ENCODE assay signal across 24 cellular contexts in the genomic region with DNA sequence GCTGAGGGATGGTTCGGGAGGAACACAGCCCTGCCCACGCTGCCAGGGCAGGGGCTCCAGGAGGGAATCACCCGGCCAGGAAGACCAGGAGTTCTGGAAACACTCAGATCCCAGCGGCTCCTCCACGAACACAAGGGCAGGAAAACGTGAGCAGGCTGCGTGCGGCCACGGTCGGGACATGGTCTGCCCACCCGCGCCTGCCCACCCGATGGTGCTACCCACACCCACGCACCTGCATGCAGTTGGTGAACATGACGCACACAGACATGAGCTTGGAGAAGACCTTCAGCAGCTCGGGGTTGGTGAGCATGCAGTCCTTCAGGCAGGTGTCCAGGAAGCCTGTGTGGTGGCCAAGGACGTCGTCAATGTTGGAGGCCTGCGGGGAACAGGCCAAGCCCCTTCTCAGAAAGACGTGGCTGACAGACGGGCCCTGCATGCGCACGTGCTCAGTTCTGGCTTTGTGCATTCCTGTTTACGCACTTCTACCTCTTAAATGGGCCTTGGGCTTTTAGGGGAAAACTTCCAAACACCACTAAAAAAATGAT. TPM values are rescaled to one million over a fixed set of nuclear protein-coding genes. Genes with fewer than 3 reads are reported as not detected.
DNase-seq lines count a peak whose midpoint lies in the region; ATAC-seq, FAIRE-seq and TF ChIP-seq lines count a peak whose summit lies in the region.
"Had no signal": no experiment of that assay in that cellular context is flagged by ENCODE, and none has a peak within 500 bp of the region (broad histone marks: within the 10 kb centered on the region; RNA-seq: fewer than 3 reads in every experiment).

No MANE protein-coding gene starts in this region.

- no peak overlapping the region for H3K4me3 Mint-ChIP-seq in astrocyte (ENCODE audit: unreplicated experiment)
- H3K4me3 Mint-ChIP-seq in dendritic cell treated with granulocyte-macrophage colony-stimulating factor and Interleukin-4, amounts not matched to agents 40 ng/mL and 50 ng/mL, for 4 days = no peak overlapping the region
- no peak overlapping the region for H3K4me3 Mint-ChIP-seq in activated CD8-positive, alpha-beta memory T cell treated with anti-CD3 and anti-CD28 coated beads, Interleukin-2, amount 10 ng/mL, durations not matched to agents 7 days and 5 days
- H3K4me3 Mint-ChIP-seq: B cell; CD4-positive, alpha-beta T cell; CD8-positive, alpha-beta T cell had no signal

- H3K23ac ChIP-seq in IMR-90 (ENCODE audit: low read depth, low read length) = no peak overlapping the region
- H3K23ac ChIP-seq in neuronal stem cell (ENCODE audit: low read depth, low read length, poor library complexity) = no peak overlapping the region

- no peaks in the 10 kb centered on the region for H3K79me2 ChIP-seq in astrocyte (ENCODE audit: insufficient read depth, low read length)
- no peaks in the 10 kb centered on the region for H3K79me2 ChIP-seq in SK-N-SH (ENCODE audit: insufficient read depth)

- H3K9me3 Mint-ChIP-seq in astrocyte (ENCODE audit: unreplicated experiment) = no peaks in the 10 kb centered on the region
- H3K9me3 Mint-ChIP-seq in dendritic cell treated with granulocyte-macrophage colony-stimulating factor and Interleukin-4, amounts not matched to agents 40 ng/mL and 50 ng/mL, for 4 days = no peaks in the 10 kb centered on the region
- H3K9me3 Mint-ChIP-seq in activated CD8-positive, alpha-beta memory T cell treated with anti-CD3 and anti-CD28 coated beads, Interleukin-2, amount 10 ng/mL, durations not matched to agents 7 days and 5 days (ENCODE audit: low read depth) = no peaks in the 10 kb centered on the region
- H3K9me3 Mint-ChIP-seq: CD4-positive, alpha-beta T cell; CD8-positive, alpha-beta T cell had no signal

- H3K4me2 ChIP-seq in IMR-90 (ENCODE audit: low read depth, low read length) = no peak overlapping the region
- no peak overlapping the region for H3K4me2 ChIP-seq in astrocyte (ENCODE audit: low read length)
- no peak overlapping the region for H3K4me2 ChIP-seq in neuronal stem cell (ENCODE audit: insufficient read depth, low read length, poor library complexity, severe bottlenecking)
- H3K4me2 ChIP-seq in SK-N-SH = no peak overlapping the region
- H3K4me2 ChIP-seq: A549; BLaER1 treated with 17β-estradiol and CSF1 and Interleukin-3, amounts not matched to agents 10 nM and 100 nM had no signal

- POLR2A ChIA-PET in IMR-90 (lab: Charles Lee; ENCODE audit: unreplicated experiment) (no interaction called here), SK-N-SH (lab: Yijun Ruan, JAX) (no interaction called here)

- H3K4me1 ChIP-seq in IMR-90 (ENCODE audit: control insufficient read depth, insufficient read depth, low read length) = peaks cover 7% of the 10 kb centered on the region
- H3K4me1 ChIP-seq in astrocyte (ENCODE audit: insufficient read depth, low read length) = peaks cover 14% of the 10 kb centered on the region
- no peaks in the 10 kb centered on the region for H3K4me1 ChIP-seq in neuronal stem cell (ENCODE audit: control insufficient read depth in 2 of 2, insufficient read depth in 1 of 2, low read depth in 1 of 2, low read length in 2 of 2)
- no peaks in the 10 kb centered on the region for H3K4me1 ChIP-seq in SK-N-SH (ENCODE audit: control insufficient read depth in 1 of 2, insufficient read depth in 2 of 2, low read depth in 1 of 2, low read length in 1 of 2)

- no peak overlapping the region for H4K8ac ChIP-seq in IMR-90 (ENCODE audit: low read depth in 2 of 2, low read length in 2 of 2)
- no peak overlapping the region for H4K8ac ChIP-seq in neuronal stem cell (ENCODE audit: low read depth, low read length)

- H3K27me3 ChIP-seq in IMR-90 (ENCODE audit: control insufficient read depth, insufficient read depth, low read length) = no peaks in the 10 kb centered on the region
- no peaks in the 10 kb centered on the region for H3K27me3 ChIP-seq in astrocyte (ENCODE audit: insufficient read depth, low read length)
- no peaks in the 10 kb centered on the region for H3K27me3 ChIP-seq in neuronal stem cell (ENCODE audit: control insufficient read depth in 3 of 3, insufficient read depth in 3 of 3, low read depth in 1 of 3, low read length in 3 of 3)
- no peaks in the 10 kb centered on the region for H3K27me3 ChIP-seq in SK-N-SH (ENCODE audit: insufficient read depth)
- H3K27me3 ChIP-seq: BLaER1 treated with 17β-estradiol and CSF1 and Interleukin-3, amounts not matched to agents 10 nM and 100 nM had no signal

- in situ Hi-C loops in IMR-90 (cut with MboI; ENCODE audit: low sequenced_read_pairs) = no loop called here

- H2BK5ac ChIP-seq in IMR-90 (ENCODE audit: low read depth, low read length, poor library complexity, severe bottlenecking) (no peak overlapping the region), neuronal stem cell (ENCODE audit: low read length) (no peak overlapping the region)

- no peak overlapping the region for H2BK20ac ChIP-seq in IMR-90 (ENCODE audit: low read depth, low read length)

- no peak overlapping the region for H2AK5ac ChIP-seq in IMR-90 (ENCODE audit: low read depth, low read length)
- H2AK5ac ChIP-seq in neuronal stem cell (ENCODE audit: low read depth, low read length) = no peak overlapping the region

- no peak overlapping the region for H3K4me3 ChIP-seq in IMR-90 (ENCODE audit: insufficient read depth, low read depth, low read length)
- no peak overlapping the region for H3K4me3 ChIP-seq in astrocyte (ENCODE audit: insufficient read depth, low read depth, low read length)
- no peak overlapping the region for H3K4me3 ChIP-seq in neuronal stem cell (ENCODE audit: low read length in 2 of 2)
- no peak overlapping the region for H3K4me3 ChIP-seq in SK-N-SH (ENCODE audit: low read depth in 2 of 2, low read length in 1 of 2)
- H3K4me3 ChIP-seq: A549; BLaER1 treated with 17β-estradiol and CSF1 and Interleukin-3, amounts not matched to agents 10 nM and 100 nM had no signal

- WGBS in IMR-90 (ENCODE audit: extremely low coverage in 2 of 2, insufficient read length in 1 of 2), 2 experiments = 90% methylated on average over 15 of the region's 24 CpGs; no CpG with 5 or more reads in 1 of the 2 experiments
- WGBS in neuronal stem cell (ENCODE audit: extremely low coverage in 2 of 2, insufficient read length in 2 of 2, insufficient replicate concordance in 1 of 2), 2 donors = no CpG with 5 or more reads among the region's 24 CpGs
- 96% methylated on average over 11 of the region's 24 CpGs for WGBS in SK-N-SH (ENCODE audit: low lambda C conversion rate)

- H2BK15ac ChIP-seq in IMR-90 (ENCODE audit: low read depth, low read length) (no peak overlapping the region), neuronal stem cell (ENCODE audit: low read length) (no peak overlapping the region)

- no peak overlapping the region for H2BK120ac ChIP-seq in IMR-90 (ENCODE audit: low read depth, low read length)
- no peak overlapping the region for H2BK120ac ChIP-seq in neuronal stem cell (ENCODE audit: low read depth, low read length)

- no peak for ATAC-seq in IMR-90 (ENCODE audit: low read depth)
- no peak for ATAC-seq in activated CD8-positive, alpha-beta memory T cell treated with anti-CD3 and anti-CD28 coated beads, Interleukin-2, amount 10 ng/mL, durations not matched to agents 7 days and 5 days
- no peak for ATAC-seq in HG02623 (IDR thresholded peaks at IDR 0.05; ENCODE audit: unreplicated experiment)
- ATAC-seq: A549; CD8-positive, alpha-beta T cell had no signal

- H3K9me3 ChIP-seq in IMR-90 (ENCODE audit: control insufficient read depth, insufficient read depth, low read length) (no peaks in the 10 kb centered on the region), astrocyte (ENCODE audit: insufficient read depth, low read depth, low read length) (no peaks in the 10 kb centered on the region), neuronal stem cell (replicated peaks in 1 of 2; ENCODE audit: control insufficient read depth in 2 of 2, insufficient read depth in 1 of 2, low read depth in 1 of 2, low read length in 2 of 2) (no peaks in the 10 kb centered on the region), SK-N-SH (no peaks in the 10 kb centered on the region)
- H3K9me3 ChIP-seq: A549; BLaER1 treated with 17β-estradiol and CSF1 and Interleukin-3, amounts not matched to agents 10 nM and 100 nM; Caco-2 had no signal

- no peak overlapping the region for H3K4ac ChIP-seq in IMR-90 (ENCODE audit: low read depth, low read length)
- H3K4ac ChIP-seq in neuronal stem cell (ENCODE audit: low read length) = no peak overlapping the region

- TF ChIP-seq EP300 in SK-N-SH (IDR thresholded peaks at IDR 0.05; ENCODE audit: borderline replicate concordance in 1 of 2, low read depth in 1 of 2, low read length in 1 of 2) = no peak

- no peak for TF ChIP-seq RAD21 in IMR-90 (IDR thresholded peaks at IDR 0.05; ENCODE audit: low read length)
- TF ChIP-seq RAD21 in SK-N-SH (IDR thresholded peaks at IDR 0.05; ENCODE audit: low read length) = no peak

- CTCF ChIA-PET in IMR-90 (lab: Yijun Ruan, JAX) (no interaction called here), SK-N-SH (lab: Yijun Ruan, JAX) (no interaction called here)
- CTCF ChIA-PET in activated CD8-positive, alpha-beta memory T cell treated with anti-CD3 and anti-CD28 coated beads, Interleukin-2, amount 10 ng/mL, durations not matched to agents 7 days and 5 days (lab: Charles Lee) = interaction anchor here (1.8 kb wide), 1 partner anchor 25 kb away, joined by 7 read pairs; no protein-coding TSS in a partner anchor

- H2AFZ ChIP-seq in IMR-90 (replicated peaks; ENCODE audit: low read length, poor library complexity) (no peak overlapping the region), astrocyte (ENCODE audit: low read depth, low read length) (no peak overlapping the region), neuronal stem cell (ENCODE audit: low read length) (no peak overlapping the region), SK-N-SH (ENCODE audit: low read depth) (no peak overlapping the region)

- H3K56ac ChIP-seq in IMR-90 (ENCODE audit: extremely low read depth, insufficient read depth, low read length) = no peak overlapping the region

- dilution Hi-C loops in IMR-90 (cut with HindIII; ENCODE audit: low sequenced_read_pairs, unreplicated experiment) = no loop called here

- peaks cover 7% of the 10 kb centered on the region; the same call in 1 of the 2 replicates for H4K20me1 ChIP-seq in IMR-90 (ENCODE audit: insufficient read depth, low read length)
- peaks cover 34% of the 10 kb centered on the region for H4K20me1 ChIP-seq in astrocyte (ENCODE audit: insufficient read depth, low read length)
- H4K20me1 ChIP-seq in SK-N-SH (ENCODE audit: insufficient read depth) = no peaks in the 10 kb centered on the region

- H3K9ac ChIP-seq in IMR-90 (ENCODE audit: low read depth, low read length) = no peak overlapping the region
- no peak overlapping the region for H3K9ac ChIP-seq in astrocyte (ENCODE audit: low read length)
- no peak overlapping the region for H3K9ac ChIP-seq in neuronal stem cell (ENCODE audit: low read depth, low read length, poor library complexity)
- no peak overlapping the region for H3K9ac ChIP-seq in SK-N-SH
- H3K9ac ChIP-seq: BLaER1 treated with 17β-estradiol and CSF1 and Interleukin-3, amounts not matched to agents 10 nM and 100 nM had no signal

- H2BK12ac ChIP-seq in neuronal stem cell (ENCODE audit: low read length) = no peak overlapping the region

- no peak for TF ChIP-seq POLR2A in IMR-90 (IDR thresholded peaks at IDR 0.05; ENCODE audit: low read depth, low read length)

- no peaks in the 10 kb centered on the region for H3K9me2 ChIP-seq in SK-N-SH

- H4K5ac ChIP-seq in IMR-90 (ENCODE audit: low read depth, low read length) = no peak overlapping the region

- H3K79me1 ChIP-seq in IMR-90 (ENCODE audit: low read depth in 1 of 2, low read length in 2 of 2) (peaks cover 3 to 12% of the 10 kb centered on the region in 2 experiments; a peak in 3 of 4 replicates), neuronal stem cell (ENCODE audit: low read depth, low read length) (peaks cover 10% of the 10 kb centered on the region)

- H3K36me3 ChIP-seq in IMR-90 (ENCODE audit: control insufficient read depth, insufficient read depth, low read length) (peaks cover 68% of the 10 kb centered on the region), astrocyte (ENCODE audit: insufficient read depth, low read length) (peaks cover 14% of the 10 kb centered on the region), neuronal stem cell (replicated peaks in 1 of 2; ENCODE audit: control insufficient read depth in 2 of 2, insufficient read depth in 2 of 2, low read length in 2 of 2) (peaks cover 38 to 86% of the 10 kb centered on the region in 2 donors), SK-N-SH (replicated peaks in 1 of 2; ENCODE audit: control insufficient read depth in 1 of 2, insufficient read depth in 2 of 2, low read length in 1 of 2) (peaks cover 7 to 79% of the 10 kb centered on the region in 2 experiments)

- no peaks in the 10 kb centered on the region for H3K27me3 Mint-ChIP-seq in astrocyte (ENCODE audit: low read depth, unreplicated experiment)
- no peaks in the 10 kb centered on the region for H3K27me3 Mint-ChIP-seq in dendritic cell treated with granulocyte-macrophage colony-stimulating factor and Interleukin-4, amounts not matched to agents 40 ng/mL and 50 ng/mL, for 4 days
- no peaks in the 10 kb centered on the region for H3K27me3 Mint-ChIP-seq in activated CD8-positive, alpha-beta memory T cell treated with anti-CD3 and anti-CD28 coated beads, Interleukin-2, amount 10 ng/mL, durations not matched to agents 7 days and 5 days
- H3K27me3 Mint-ChIP-seq: B cell; CD4-positive, alpha-beta T cell had no signal

- BruUV-seq in IMR-90 (replicated peaks; lab: Mats Ljungman, UMichigan) = no TSS peak

- H3K14ac ChIP-seq in IMR-90 (replicated peaks; ENCODE audit: low read depth, low read length) = no peak overlapping the region
- peak overlapping the region; percentile 75 for H3K14ac ChIP-seq in neuronal stem cell (ENCODE audit: low read length)

- peaks cover 7% of the 10 kb centered on the region for H3K36me3 Mint-ChIP-seq in astrocyte (ENCODE audit: low read depth, unreplicated experiment)
- H3K36me3 Mint-ChIP-seq in dendritic cell treated with granulocyte-macrophage colony-stimulating factor and Interleukin-4, amounts not matched to agents 40 ng/mL and 50 ng/mL, for 4 days (ENCODE audit: low read depth) = peaks cover 99% of the 10 kb centered on the region
- peaks cover 29% of the 10 kb centered on the region for H3K36me3 Mint-ChIP-seq in activated CD8-positive, alpha-beta memory T cell treated with anti-CD3 and anti-CD28 coated beads, Interleukin-2, amount 10 ng/mL, durations not matched to agents 7 days and 5 days

- H3K9me1 ChIP-seq in IMR-90 (ENCODE audit: insufficient read depth, low read length) = 0 out of 2 replicates have a peak, but pooled peaks cover 4% of the 10 kb centered on the region

- DNase-seq in IMR-90 = no peak
- no peak for DNase-seq in astrocyte (ENCODE audit: low read depth)
- DNase-seq in neuronal stem cell (ENCODE audit: low spot score) = no peak
- DNase-seq in activated CD8-positive, alpha-beta memory T cell treated with anti-CD3 and anti-CD28 coated beads, Interleukin-2, amount 10 ng/mL, durations not matched to agents 7 days and 5 days = no peak
- DNase-seq in SK-N-SH = no peak
- DNase-seq: AML-193; Caco-2; Calu3; CD4-positive, alpha-beta T cell; CD8-positive, alpha-beta T cell; DMS79 treated with DMSO at 0.1 percent for 48 hours; GF-D8 had no signal

- intact Hi-C loops in IMR-90 (cut with micrococcal nuclease) = no loop called here
- intact Hi-C loops in dendritic cell treated with granulocyte-macrophage colony-stimulating factor and Interleukin-4, amounts not matched to agents 40 ng/mL and 50 ng/mL, for 4 days (cut with micrococcal nuclease) = no loop called here

- H3K18ac ChIP-seq in IMR-90 (ENCODE audit: low read depth, low read length) = no peak overlapping the region
- no peak overlapping the region for H3K18ac ChIP-seq in neuronal stem cell (ENCODE audit: low read length)

- H3F3A ChIP-seq in SK-N-SH (replicated peaks; ENCODE audit: insufficient read depth) = no peaks in the 10 kb centered on the region

- H2AK9ac ChIP-seq in IMR-90 (replicated peaks; ENCODE audit: low read depth, low read length, poor library complexity) = peak overlapping the region; percentile 1

- peak overlapping the region; percentile 4 for H3K27ac Mint-ChIP-seq in astrocyte (ENCODE audit: unreplicated experiment)
- peak overlapping the region; percentile 8 for H3K27ac Mint-ChIP-seq in dendritic cell treated with granulocyte-macrophage colony-stimulating factor and Interleukin-4, amounts not matched to agents 40 ng/mL and 50 ng/mL, for 4 days
- H3K27ac Mint-ChIP-seq in activated CD8-positive, alpha-beta memory T cell treated with anti-CD3 and anti-CD28 coated beads, Interleukin-2, amount 10 ng/mL, durations not matched to agents 7 days and 5 days = no peak overlapping the region
- H3K27ac Mint-ChIP-seq: B cell; CD4-positive, alpha-beta T cell; CD8-positive, alpha-beta T cell had no signal

- H3K27ac ChIP-seq in IMR-90 (ENCODE audit: insufficient read depth, low read length) (no peak overlapping the region), astrocyte (ENCODE audit: low read depth, low read length) (no peak overlapping the region), neuronal stem cell (replicated peaks; ENCODE audit: low read length) (no peak overlapping the region), SK-N-SH (ENCODE audit: low read depth in 2 of 2, low read length in 1 of 2) (no peak overlapping the region)
- H3K27ac ChIP-seq: 22Rv1; A549; BLaER1 treated with 17β-estradiol and CSF1 and Interleukin-3, amounts not matched to agents 10 nM and 100 nM; C4-2B had no signal

- peaks cover 10% of the 10 kb centered on the region for H3K4me1 Mint-ChIP-seq in astrocyte (ENCODE audit: low read depth, unreplicated experiment)
- peaks cover 54% of the 10 kb centered on the region for H3K4me1 Mint-ChIP-seq in dendritic cell treated with granulocyte-macrophage colony-stimulating factor and Interleukin-4, amounts not matched to agents 40 ng/mL and 50 ng/mL, for 4 days (ENCODE audit: low read depth)
- peaks cover 22% of the 10 kb centered on the region for H3K4me1 Mint-ChIP-seq in activated CD8-positive, alpha-beta memory T cell treated with anti-CD3 and anti-CD28 coated beads, Interleukin-2, amount 10 ng/mL, durations not matched to agents 7 days and 5 days

- TF ChIP-seq CTCF in IMR-90 (conservative IDR thresholded peaks at IDR 0.05; ENCODE audit: low read depth, low read length) = no peak
- TF ChIP-seq CTCF in astrocyte (IDR thresholded peaks at IDR 0.05; ENCODE audit: insufficient read depth, low read depth, low read length) = no peak
- no peak for TF ChIP-seq CTCF in SK-N-SH (IDR thresholded peaks at IDR 0.05)

- FAIRE-seq in astrocyte (lab: Jason Lieb, UNC) = no peak
- FAIRE-seq: A549, D721Med, G401.6, GM12891 had no signal

- H4K91ac ChIP-seq in IMR-90 (ENCODE audit: insufficient read depth, low read depth, low read length) (no peak overlapping the region), neuronal stem cell (ENCODE audit: low read depth, low read length, poor library complexity) (no peak overlapping the region)

RNA-seq across cellular contexts. Expression of a gene that starts 6.2 kb away (rescaled TPM):
- under 0.01 and 0.28 TPM in 2 replicates for total RNA-seq in IMR-90 (2012; rRNA removed)
- 0.74 and 0.90 TPM in 2 replicates for polyA plus RNA-seq in IMR-90 (2012; rRNA removed)
- 0.14 and 0.51 TPM in 2 replicates for polyA plus RNA-seq in IMR-90 (2012; cell fraction: cytosol; rRNA removed)
- polyA plus RNA-seq in IMR-90 (2012; cell fraction: nucleus; rRNA removed; ENCODE audit: low replicate concordance) = 6.8 and 19.7 TPM in 2 replicates
- 1.7 and 4.6 TPM in 2 replicates for total RNA-seq in astrocyte
- polyA plus RNA-seq in neuronal stem cell (2013, experiment 1 of 2) = 1.1 TPM
- 1.3 TPM for polyA plus RNA-seq in neuronal stem cell (2013, experiment 2 of 2)
- 100 to 1,000 TPM; 142 to 173 TPM for total RNA-seq in activated CD8-positive, alpha-beta memory T cell treated with anti-CD3 and anti-CD28 coated beads, Interleukin-2, amount 10 ng/mL, durations not matched to agents 7 days and 5 days
- polyA plus RNA-seq in SK-N-SH (2012; rRNA removed) = 1.6 and 1.7 TPM in 2 replicates
- 0.33 and 0.42 TPM in 2 replicates for polyA plus RNA-seq in SK-N-SH (2012; cell fraction: cytosol; rRNA removed)
- polyA plus RNA-seq in SK-N-SH (2012; cell fraction: nucleus; rRNA removed) = 13.7 and 16.4 TPM in 2 replicates

RNA-seq across cellular contexts. Expression of a gene that starts 25.8 kb away (rescaled TPM):
- total RNA-seq in IMR-90 (2012; rRNA removed) (65.0 and 72.6 TPM in 2 replicates), astrocyte (56.2 and 57.8 TPM in 2 replicates)
- polyA plus RNA-seq in IMR-90 (2012; rRNA removed) (48.1 and 48.6 TPM in 2 replicates), SK-N-SH (2012; rRNA removed) (47.4 and 49.1 TPM in 2 replicates)
- 23.0 and 41.7 TPM in 2 replicates for polyA plus RNA-seq in IMR-90 (2012; cell fraction: cytosol; rRNA removed)
- 62.3 and 99.6 TPM in 2 replicates for polyA plus RNA-seq in IMR-90 (2012; cell fraction: nucleus; rRNA removed; ENCODE audit: low replicate concordance)
- 33.5 TPM for polyA plus RNA-seq in neuronal stem cell (2013, experiment 1 of 2)
- polyA plus RNA-seq in neuronal stem cell (2013, experiment 2 of 2) = 35.6 TPM
- total RNA-seq in activated CD8-positive, alpha-beta memory T cell treated with anti-CD3 and anti-CD28 coated beads, Interleukin-2, amount 10 ng/mL, durations not matched to agents 7 days and 5 days = 10 to 100 TPM; 60.4 to 64.7 TPM
- polyA plus RNA-seq in SK-N-SH (2012; cell fraction: cytosol; rRNA removed) = 21.2 and 31.5 TPM in 2 replicates
- 99.3 and 109 TPM in 2 replicates for polyA plus RNA-seq in SK-N-SH (2012; cell fraction: nucleus; rRNA removed)

RNA-seq across cellular contexts. Expression of a gene that starts 25.8 kb away (rescaled TPM):
- total RNA-seq in IMR-90 (2012; rRNA removed) = 13.6 and 14.2 TPM in 2 replicates
- 32.6 and 36.8 TPM in 2 replicates for polyA plus RNA-seq in IMR-90 (2012; rRNA removed)
- polyA plus RNA-seq in IMR-90 (2012; cell fraction: cytosol; rRNA removed) = 20.3 and 34.8 TPM in 2 replicates
- 33.0 and 37.6 TPM in 2 replicates for polyA plus RNA-seq in IMR-90 (2012; cell fraction: nucleus; rRNA removed; ENCODE audit: low replicate concordance)
- total RNA-seq in astrocyte = 23.8 and 25.5 TPM in 2 replicates
- polyA plus RNA-seq in neuronal stem cell (2013, experiment 1 of 2) = 40.1 TPM
- polyA plus RNA-seq in neuronal stem cell (2013, experiment 2 of 2) = 35.5 TPM
- 10 to 100 TPM; 50.7 to 60.1 TPM for total RNA-seq in activated CD8-positive, alpha-beta memory T cell treated with anti-CD3 and anti-CD28 coated beads, Interleukin-2, amount 10 ng/mL, durations not matched to agents 7 days and 5 days
- 43.5 and 62.3 TPM in 2 replicates for polyA plus RNA-seq in SK-N-SH (2012; rRNA removed)
- polyA plus RNA-seq in SK-N-SH (2012; cell fraction: cytosol; rRNA removed) = 33.7 and 40.0 TPM in 2 replicates
- 41.9 and 53.5 TPM in 2 replicates for polyA plus RNA-seq in SK-N-SH (2012; cell fraction: nucleus; rRNA removed)

RNA-seq across cellular contexts. Expression of a gene that starts 45.3 kb away (rescaled TPM):
- total RNA-seq in IMR-90 (2012; rRNA removed) (not detected in 2 replicates), astrocyte (0.11 TPM in 1 of 2 replicates, not detected in the other)
- polyA plus RNA-seq in IMR-90 (2012; rRNA removed) (not detected in 2 replicates), SK-N-SH (2012; rRNA removed) (not detected in 2 replicates)
- polyA plus RNA-seq in IMR-90 (2012; cell fraction: cytosol; rRNA removed) = not detected in 2 replicates
- 0.02 TPM in 1 of 2 replicates, not detected in the other for polyA plus RNA-seq in IMR-90 (2012; cell fraction: nucleus; rRNA removed; ENCODE audit: low replicate concordance)
- polyA plus RNA-seq in neuronal stem cell (2013, experiment 1 of 2) = 0.42 TPM
- polyA plus RNA-seq in neuronal stem cell (2013, experiment 2 of 2) = 0.35 TPM
- total RNA-seq in activated CD8-positive, alpha-beta memory T cell treated with anti-CD3 and anti-CD28 coated beads, Interleukin-2, amount 10 ng/mL, durations not matched to agents 7 days and 5 days = under 1 TPM in 1 of 2 experiments, not detected in 1; 0.12 TPM
- polyA plus RNA-seq in SK-N-SH (2012; cell fraction: cytosol; rRNA removed) = not detected in 2 replicates
- not detected in 2 replicates for polyA plus RNA-seq in SK-N-SH (2012; cell fraction: nucleus; rRNA removed)
- total RNA-seq: A172; B cell; Caco-2; Calu3; CD8-positive, alpha-beta T cell had no signal
- polyA plus RNA-seq: A549, BJ had no signal

RNA-seq across cellular contexts. Expression of a gene that starts 52.9 kb away (rescaled TPM):
- not detected in 2 replicates for total RNA-seq in IMR-90 (2012; rRNA removed)
- not detected in 2 replicates for polyA plus RNA-seq in IMR-90 (2012; rRNA removed)
- not detected in 2 replicates for polyA plus RNA-seq in IMR-90 (2012; cell fraction: cytosol; rRNA removed)
- polyA plus RNA-seq in IMR-90 (2012; cell fraction: nucleus; rRNA removed; ENCODE audit: low replicate concordance) = not detected in 2 replicates
- total RNA-seq in astrocyte = 0.18 TPM in 1 of 2 replicates, not detected in the other
- 0.35 TPM for polyA plus RNA-seq in neuronal stem cell (2013, experiment 1 of 2)
- 0.33 TPM for polyA plus RNA-seq in neuronal stem cell (2013, experiment 2 of 2)
- total RNA-seq in activated CD8-positive, alpha-beta memory T cell treated with anti-CD3 and anti-CD28 coated beads, Interleukin-2, amount 10 ng/mL, durations not matched to agents 7 days and 5 days = not detected
- not detected in 2 replicates for polyA plus RNA-seq in SK-N-SH (2012; rRNA removed)
- polyA plus RNA-seq in SK-N-SH (2012; cell fraction: cytosol; rRNA removed) = not detected in 2 replicates
- polyA plus RNA-seq in SK-N-SH (2012; cell fraction: nucleus; rRNA removed) = not detected in 2 replicates
- total RNA-seq: A172; Caco-2; Calu3; CD4-positive, alpha-beta T cell; CD8-positive, alpha-beta T cell had no signal
- polyA plus RNA-seq: A549, BJ had no signal

Comparison
In these comparisons a context has a peak if more than half of its experiments do, and no peak if none do; other contexts are left out.
1. RNA of a gene that starts 6.2 kb away (total RNA-seq): 142 to 173 TPM in activated CD8-positive, alpha-beta memory T cell treated with anti-CD3 and anti-CD28 coated beads, Interleukin-2, amount 10 ng/mL, durations not matched to agents 7 days and 5 days; 1.7 to 4.6 TPM in astrocyte and under 0.01 to 0.28 TPM in IMR-90; every median in the first group is over 10 times any median in the second.